39 cellular contexts compared by ENCODE assay signal in the genomic region with DNA sequence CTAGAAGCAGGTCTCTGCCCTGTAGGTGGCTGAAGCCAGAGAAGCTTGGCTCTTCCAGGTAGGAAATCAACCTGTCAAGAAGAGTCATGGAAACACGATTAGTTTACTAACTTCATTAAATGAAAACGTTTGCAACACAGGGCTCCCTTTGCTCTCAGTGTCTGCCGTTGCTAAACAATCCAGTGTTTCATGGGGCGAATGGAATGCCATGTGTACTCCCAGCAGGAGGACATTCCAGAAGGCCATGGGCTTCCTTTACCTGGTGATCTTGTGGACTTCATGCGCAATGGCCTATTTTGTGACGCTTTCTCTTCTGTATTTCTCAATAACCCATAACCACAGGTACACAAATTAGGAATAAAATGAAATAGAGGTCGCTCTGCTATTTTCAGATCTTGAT.
DNase-seq lines count a peak whose midpoint lies in the region; ATAC-seq, FAIRE-seq and TF ChIP-seq lines count a peak whose summit lies in the region.
"Had no signal": no experiment of that assay in that cellular context is flagged by ENCODE, and none has a peak within 500 bp of the region (broad histone marks: within the 10 kb centered on the region; RNA-seq: fewer than 3 reads in every experiment).

No MANE protein-coding gene starts in this region.

- DNase-seq in GM23338 (ENCODE audit: low spot score) (peak; percentile 93), WTC11 (ENCODE audit: low spot score) (peak; percentile 65), iPS DF 4.7 (ENCODE audit: extremely low read depth, low spot score) (peak; percentile 84), neural progenitor cell (ENCODE audit: low spot score) (peak; percentile 58), coronary artery (ENCODE audit: low spot score) (no peak), MM.1S (no peak), GM12892 (ENCODE audit: insufficient read length) (no peak), T-helper 17 cell (no peak)
- DNase-seq: activated CD4-positive, alpha-beta T cell treated with anti-CD3 and anti-CD28 coated beads, Interleukin-2, amount 10 ng/mL, durations not matched to agents 24 days and 14 days; activated CD8-positive, alpha-beta memory T cell treated with anti-CD3 and anti-CD28 coated beads for 24 hours; activated naive CD4-positive, alpha-beta T cell treated with anti-CD3 and anti-CD28 coated beads, Interleukin-2, amount 50 U/mL, for 16 hours; activated T-cell treated with anti-CD3 and anti-CD28 coated beads for 4 hours; AML-193; amniotic stem cell; CD4-positive, CD25-positive, alpha-beta regulatory T cell; DMS79 treated with DMSO at 0.1 percent for 48 hours; effector CD8-positive, alpha-beta T cell; GF-D8; glutamatergic neuron; GM23248; immature natural killer cell; NCI-H1694; NCI-H446 treated with DMSO at 0.1 percent for 48 hours; NCI-H82; posterior cingulate gyrus; SJCRH30; stimulated activated CD4-positive, alpha-beta T cell treated with anti-CD3 and anti-CD28 coated beads, Interleukin-4, amount 100 ng/mL, for 24 hours; thyroid gland; uterus; WERI-Rb-1 had no signal

- no peaks in the 10 kb centered on the region for H3K9me3 Mint-ChIP-seq in GM23338
- H3K9me3 Mint-ChIP-seq in WTC11 = no peaks in the 10 kb centered on the region
- no peaks in the 10 kb centered on the region for H3K9me3 Mint-ChIP-seq in neural progenitor cell
- H3K9me3 Mint-ChIP-seq: activated CD4-positive, alpha-beta T cell treated with anti-CD3 and anti-CD28 coated beads, Interleukin-2, amount 10 ng/mL, durations not matched to agents 24 days and 14 days; activated T-helper 2 cell treated with anti-CD3 and anti-CD28 coated beads, Interferon-gamma antibody, Interleukin-2, Interleukin-4, amounts not matched to agents 10 μg/mL and 5 μg/mL and 100 μg/mL, durations not matched to agents 14 hours and 24 hours and 36 hours; memory B cell; neural crest cell had no signal

- H3K36me3 ChIP-seq in GM23338 (ENCODE audit: insufficient read depth) (no peaks in the 10 kb centered on the region), neural progenitor cell (no peaks in the 10 kb centered on the region), MM.1S (replicated peaks; ENCODE audit: insufficient read depth, low read length) (no peaks in the 10 kb centered on the region)
- H3K36me3 ChIP-seq: breast epithelium, SJCRH30, thyroid gland, uterus, WERI-Rb-1 had no signal

- ATAC-seq in GM23338 (peak; percentile 100), WTC11 (peak; percentile 99), T-helper 17 cell (no peak)
- ATAC-seq: left lobe of liver, sciatic nerve had no signal

- no peak for FAIRE-seq in GM12892 (lab: Jason Lieb, UNC)
- FAIRE-seq: A204.1 had no signal

- TF ChIP-seq POLR2A in GM12892 (IDR thresholded peaks at IDR 0.05; ENCODE audit: low read depth, low read length) = no peak

- H3K27me3 Mint-ChIP-seq in GM23338 (ENCODE audit: insufficient read depth, low read depth, poor library complexity) (peaks cover 2% of the 10 kb centered on the region), WTC11 (ENCODE audit: low read depth) (no peaks in the 10 kb centered on the region), neural progenitor cell (ENCODE audit: insufficient read depth, low read depth) (no peaks in the 10 kb centered on the region), T-helper 17 cell (no peaks in the 10 kb centered on the region)
- H3K27me3 Mint-ChIP-seq: activated CD4-positive, alpha-beta T cell treated with anti-CD3 and anti-CD28 coated beads, Interleukin-2, amount 10 ng/mL, durations not matched to agents 24 days and 14 days; CD4-positive, CD25-positive, alpha-beta regulatory T cell; memory B cell had no signal

- H3K9me2 ChIP-seq in GM23338 (ENCODE audit: insufficient read depth) = no peaks in the 10 kb centered on the region
- no peaks in the 10 kb centered on the region for H3K9me2 ChIP-seq in MM.1S (replicated peaks; ENCODE audit: insufficient read depth, low read length)

- H3K4me1 ChIP-seq in GM23338 (ENCODE audit: insufficient read depth) = peaks cover 23% of the 10 kb centered on the region
- peaks cover 5% of the 10 kb centered on the region for H3K4me1 ChIP-seq in neural progenitor cell
- H3K4me1 ChIP-seq in MM.1S (ENCODE audit: low read length) = no peaks in the 10 kb centered on the region
- H3K4me1 ChIP-seq: breast epithelium, SJCRH30, thyroid gland, uterus had no signal

- H3K36me3 Mint-ChIP-seq in GM23338 (ENCODE audit: low read depth) (no peaks in the 10 kb centered on the region), WTC11 (no peaks in the 10 kb centered on the region), neural progenitor cell (no peaks in the 10 kb centered on the region), T-helper 17 cell (ENCODE audit: low read depth) (no peaks in the 10 kb centered on the region)
- H3K36me3 Mint-ChIP-seq: CD4-positive, CD25-positive, alpha-beta regulatory T cell; immature natural killer cell; memory B cell had no signal

- CTCF ChIA-PET in WTC11 (lab: Charles Lee) = interaction anchor here (1.6 kb wide), 1 partner anchor 31 kb away, joined by 3 read pairs; no protein-coding TSS in a partner anchor

- H3K4me1 Mint-ChIP-seq in GM23338 = peaks cover 39% of the 10 kb centered on the region
- peaks cover 40% of the 10 kb centered on the region for H3K4me1 Mint-ChIP-seq in WTC11
- peaks cover 31% of the 10 kb centered on the region for H3K4me1 Mint-ChIP-seq in neural progenitor cell
- no peaks in the 10 kb centered on the region for H3K4me1 Mint-ChIP-seq in T-helper 17 cell
- H3K4me1 Mint-ChIP-seq: activated CD4-positive, alpha-beta T cell treated with anti-CD3 and anti-CD28 coated beads, Interleukin-2, amount 10 ng/mL, durations not matched to agents 24 days and 14 days; CD4-positive, CD25-positive, alpha-beta regulatory T cell; immature natural killer cell; memory B cell had no signal

- H3K4me2 ChIP-seq in GM23338 (0 out of 2 replicates have a peak overlapping the region, but pooled peaks have one; percentile 2), neural progenitor cell (no peak overlapping the region), MM.1S (ENCODE audit: low read depth, low read length) (no peak overlapping the region)

- H4K20me1 ChIP-seq in GM23338 (replicated peaks; ENCODE audit: insufficient read depth) (no peaks in the 10 kb centered on the region), neural progenitor cell (ENCODE audit: low read depth) (no peaks in the 10 kb centered on the region), MM.1S (ENCODE audit: insufficient read depth, low read length) (no peaks in the 10 kb centered on the region)

- H3K27me3 ChIP-seq in GM23338 (ENCODE audit: insufficient read depth) = no peaks in the 10 kb centered on the region
- no peaks in the 10 kb centered on the region for H3K27me3 ChIP-seq in neural progenitor cell
- H3K27me3 ChIP-seq in MM.1S (replicated peaks; ENCODE audit: insufficient read depth, low read length) = no peaks in the 10 kb centered on the region
- H3K27me3 ChIP-seq: breast epithelium, SJCRH30, thyroid gland, uterus had no signal

- H3F3A ChIP-seq in GM23338 (replicated peaks; ENCODE audit: low read depth) (no peaks in the 10 kb centered on the region), neural progenitor cell (ENCODE audit: low read depth) (peaks cover 4% of the 10 kb centered on the region), MM.1S (ENCODE audit: insufficient read depth, low read length) (no peaks in the 10 kb centered on the region)

- no peak overlapping the region for H3K9ac ChIP-seq in neural progenitor cell
- H3K9ac ChIP-seq in MM.1S (ENCODE audit: low read length) = no peak overlapping the region
- H3K9ac ChIP-seq: GM23248 had no signal

- H3K27ac Mint-ChIP-seq in GM23338 (peak overlapping the region; percentile 94), WTC11 (peak overlapping the region; percentile 85), neural progenitor cell (peak overlapping the region; percentile 71), T-helper 17 cell (no peak overlapping the region)
- H3K27ac Mint-ChIP-seq: activated CD4-positive, alpha-beta T cell treated with anti-CD3 and anti-CD28 coated beads, Interleukin-2, amount 10 ng/mL, durations not matched to agents 24 days and 14 days; activated T-helper 2 cell treated with anti-CD3 and anti-CD28 coated beads, Interferon-gamma antibody, Interleukin-2, Interleukin-4, amounts not matched to agents 10 μg/mL and 5 μg/mL and 100 μg/mL, durations not matched to agents 14 hours and 24 hours and 36 hours; CD4-positive, CD25-positive, alpha-beta regulatory T cell; immature natural killer cell; memory B cell had no signal

- no peaks in the 10 kb centered on the region for H3K9me3 ChIP-seq in neural progenitor cell (ENCODE audit: low read depth)
- H3K9me3 ChIP-seq in MM.1S (replicated peaks; ENCODE audit: insufficient read depth, low read length) = no peaks in the 10 kb centered on the region
- peaks cover 3% of the 10 kb centered on the region for H3K9me3 ChIP-seq in T-helper 17 cell (ENCODE audit: control insufficient read depth, low read length, poor library complexity, severe bottlenecking)
- H3K9me3 ChIP-seq: breast epithelium, SJCRH30, thyroid gland, uterus had no signal

- no peak for TF ChIP-seq CTCF in GM23338 (conservative IDR thresholded peaks at IDR 0.05; ENCODE audit: low read depth in 2 of 2)
- no peak for TF ChIP-seq CTCF in WTC11 (IDR thresholded peaks at IDR 0.05)
- no peak for TF ChIP-seq CTCF in neural progenitor cell (IDR thresholded peaks at IDR 0.05)
- TF ChIP-seq CTCF in coronary artery (IDR thresholded peaks at IDR 0.05) = no peak
- TF ChIP-seq CTCF in MM.1S (IDR thresholded peaks at IDR 0.05; ENCODE audit: low read length) = no peak

- H3K4me3 Mint-ChIP-seq in GM23338 (no peak overlapping the region), WTC11 (no peak overlapping the region), neural progenitor cell (no peak overlapping the region), T-helper 17 cell (no peak overlapping the region)
- H3K4me3 Mint-ChIP-seq: activated CD4-positive, alpha-beta T cell treated with anti-CD3 and anti-CD28 coated beads, Interleukin-2, amount 10 ng/mL, durations not matched to agents 24 days and 14 days; CD4-positive, CD25-positive, alpha-beta regulatory T cell; immature natural killer cell; memory B cell; neural crest cell had no signal

- H3K4me3 ChIP-seq in GM23338 = no peak overlapping the region
- no peak overlapping the region for H3K4me3 ChIP-seq in neural progenitor cell
- no peak overlapping the region for H3K4me3 ChIP-seq in coronary artery
- no peak overlapping the region for H3K4me3 ChIP-seq in MM.1S (ENCODE audit: low read length)
- H3K4me3 ChIP-seq: breast epithelium, GM23248, SJCRH30, thyroid gland, uterus had no signal

- H3K79me2 ChIP-seq in GM23338 (replicated peaks; ENCODE audit: insufficient read depth) = no peaks in the 10 kb centered on the region
- H3K79me2 ChIP-seq in neural progenitor cell (ENCODE audit: low read depth) = no peaks in the 10 kb centered on the region
- no peaks in the 10 kb centered on the region for H3K79me2 ChIP-seq in MM.1S (ENCODE audit: low read length)

- POLR2A ChIA-PET in WTC11 (lab: Charles Lee) = interaction anchor here (0.5 kb wide), 1 partner anchor 118 kb away, joined by 3 read pairs; no protein-coding TSS in a partner anchor

- H2AFZ ChIP-seq in GM23338 = no peak overlapping the region
- H2AFZ ChIP-seq in neural progenitor cell (replicated peaks) = no peak overlapping the region
- no peak overlapping the region for H2AFZ ChIP-seq in MM.1S (ENCODE audit: low read length)
- H2AFZ ChIP-seq: GM23248 had no signal

- H3K27ac ChIP-seq in GM23338 (ENCODE audit: low read depth) (no peak overlapping the region), neural progenitor cell (no peak overlapping the region), coronary artery (no peak overlapping the region), MM.1S (ENCODE audit: low read length) (no peak overlapping the region)
- H3K27ac ChIP-seq: breast epithelium, epithelial cell of prostate, GM23248, HL-60, SJCRH30, thyroid gland, uterus, WERI-Rb-1 had no signal

Comparison
In these comparisons a context has a peak if more than half of its experiments do, and no peak if none do; other contexts are left out.
1. DNase-seq: peak in GM23338 (single experiment), WTC11 (single experiment), iPS DF 4.7 (single experiment) and neural progenitor cell (single experiment); none in coronary artery (single experiment), MM.1S (single experiment), GM12892 (single experiment) and T-helper 17 cell (0 of 3).